ENCODE assay signal across 23 cellular contexts in genomic region chr3:141060287-141060686, GRCh38. TPM values are rescaled to one million over a fixed set of nuclear protein-coding genes. Genes with fewer than 3 reads are reported as not detected.
DNase-seq lines count a peak whose midpoint lies in the region; TF ChIP-seq lines count a peak whose summit lies in the region.
"Had no signal": no experiment of that assay in that cellular context is flagged by ENCODE, and none has a peak within 500 bp of the region (broad histone marks: within the 10 kb centered on the region; RNA-seq: fewer than 3 reads in every experiment).

No MANE protein-coding gene starts in this region.

- H3K27ac ChIP-seq in colonic mucosa: no peak overlapping the region
- H3K27ac ChIP-seq: GM23248 had no signal

- H3K9me3 ChIP-seq in colonic mucosa: no peaks in the 10 kb centered on the region
- H3K9me3 ChIP-seq: HAP-1 had no signal

- H3K9me3 Mint-ChIP-seq in nephron progenitor cell: peaks cover 4% of the 10 kb centered on the region
- H3K9me3 Mint-ChIP-seq in type B pancreatic cell: no peaks in the 10 kb centered on the region
- peaks cover 3% of the 10 kb centered on the region for H3K9me3 Mint-ChIP-seq in activated CD4-positive, alpha-beta T cell treated with anti-CD3 and anti-CD28 coated beads, Interleukin-2, amount 10 ng/mL, durations not matched to agents 7 days and 5 days

- H3K27ac Mint-ChIP-seq in nephron progenitor cell: peak overlapping the region; percentile 67
- H3K27ac Mint-ChIP-seq in type B pancreatic cell: no peak overlapping the region
- no peak overlapping the region for H3K27ac Mint-ChIP-seq in activated CD4-positive, alpha-beta T cell treated with anti-CD3 and anti-CD28 coated beads, Interleukin-2, amount 10 ng/mL, durations not matched to agents 7 days and 5 days
- H3K27ac Mint-ChIP-seq: CD8-positive, alpha-beta memory T cell had no signal

- no peaks in the 10 kb centered on the region for H3K27me3 ChIP-seq in colonic mucosa

- intact Hi-C loops in colonic mucosa (cut with DNase I): no loop called here

- TF ChIP-seq CTCF in nephron progenitor cell (IDR thresholded peaks at IDR 0.05) (no peak), type B pancreatic cell (conservative IDR thresholded peaks at IDR 0.05) (no peak), colonic mucosa (IDR thresholded peaks at IDR 0.05) (no peak)

- H3K36me3 Mint-ChIP-seq in nephron progenitor cell (ENCODE audit: low read depth): peaks cover 27% of the 10 kb centered on the region
- H3K36me3 Mint-ChIP-seq in type B pancreatic cell: peaks cover 4% of the 10 kb centered on the region
- no peaks in the 10 kb centered on the region for H3K36me3 Mint-ChIP-seq in activated CD4-positive, alpha-beta T cell treated with anti-CD3 and anti-CD28 coated beads, Interleukin-2, amount 10 ng/mL, durations not matched to agents 7 days and 5 days (ENCODE audit: low read depth)

- H3K4me3 Mint-ChIP-seq in nephron progenitor cell (no peak overlapping the region), type B pancreatic cell (no peak overlapping the region)
- no peak overlapping the region for H3K4me3 Mint-ChIP-seq in activated CD4-positive, alpha-beta T cell treated with anti-CD3 and anti-CD28 coated beads, Interleukin-2, amount 10 ng/mL, durations not matched to agents 7 days and 5 days
- H3K4me3 Mint-ChIP-seq: CD8-positive, alpha-beta memory T cell had no signal

- no peak overlapping the region for H3K4me3 ChIP-seq in colonic mucosa
- H3K4me3 ChIP-seq: GM23248, HAP-1 had no signal

- CTCF ChIA-PET in activated CD4-positive, alpha-beta T cell treated with anti-CD3 and anti-CD28 coated beads, Interleukin-2, amount 10 ng/mL, durations not matched to agents 7 days and 5 days (lab: Charles Lee): interaction anchor here (1.2 kb wide), 1 partner anchor 12 kb away, joined by 3 read pairs; no protein-coding TSS in a partner anchor

- peak; percentile 30 for DNase-seq in activated CD8-positive, alpha-beta memory T cell treated with anti-CD3 and anti-CD28 coated beads, Interleukin-2, amount 50 U/mL, for 48 hours
- no peak for DNase-seq in activated CD8-positive, alpha-beta memory T cell treated with anti-CD3 and anti-CD28 coated beads for 24 hours
- DNase-seq in MV-4-11 (lab: John Stamatoyannopoulos, UW): peak; percentile 40
- DNase-seq in nephron progenitor cell: no peak
- peak; percentile 34 for DNase-seq in type B pancreatic cell (ENCODE audit: extremely low spot score, unreplicated experiment)
- no peak for DNase-seq in colonic mucosa
- DNase-seq in activated CD4-positive, alpha-beta T cell treated with anti-CD3 and anti-CD28 coated beads, Interleukin-2, amount 10 ng/mL, durations not matched to agents 7 days and 5 days: no peak
- DNase-seq: AML-193; C1 segment of cervical spinal cord; Calu3; CD8-positive, alpha-beta memory T cell; DMS153; GM23248; KBM-7; NCI-H1694; NCI-H2081 treated with DMSO at 0.1 percent for 48 hours; NCI-H2171 treated with DMSO at 0.1 percent for 48 hours; NCI-H446; NCI-H526 treated with DMSO at 0.1 percent for 48 hours; PC-3; Right ventricle myocardium superior had no signal

- H3K4me1 ChIP-seq in colonic mucosa: no peaks in the 10 kb centered on the region
- H3K4me1 ChIP-seq: HAP-1 had no signal

- no peak overlapping the region for H3K9ac ChIP-seq in colonic mucosa (ENCODE audit: low read depth in 2 of 2, low read length in 2 of 2)
- H3K9ac ChIP-seq: GM23248 had no signal

- no peaks in the 10 kb centered on the region for H3K36me3 ChIP-seq in colonic mucosa
- H3K36me3 ChIP-seq: HAP-1 had no signal

- H3K4me1 Mint-ChIP-seq in nephron progenitor cell: peaks cover 58% of the 10 kb centered on the region
- peaks cover 48% of the 10 kb centered on the region for H3K4me1 Mint-ChIP-seq in type B pancreatic cell (ENCODE audit: unreplicated experiment)
- peaks cover 11% of the 10 kb centered on the region for H3K4me1 Mint-ChIP-seq in activated CD4-positive, alpha-beta T cell treated with anti-CD3 and anti-CD28 coated beads, Interleukin-2, amount 10 ng/mL, durations not matched to agents 7 days and 5 days

- H3K27me3 Mint-ChIP-seq in nephron progenitor cell (ENCODE audit: low read depth, poor library complexity) (peaks cover 9% of the 10 kb centered on the region), type B pancreatic cell (peaks cover 8% of the 10 kb centered on the region)
- peaks cover 3% of the 10 kb centered on the region for H3K27me3 Mint-ChIP-seq in activated CD4-positive, alpha-beta T cell treated with anti-CD3 and anti-CD28 coated beads, Interleukin-2, amount 10 ng/mL, durations not matched to agents 7 days and 5 days

- POLR2A ChIA-PET in activated CD4-positive, alpha-beta T cell treated with anti-CD3 and anti-CD28 coated beads, Interleukin-2, amount 10 ng/mL, durations not matched to agents 7 days and 5 days (lab: Charles Lee): no interaction called here

RNA-seq across cellular contexts. Expression of gene SPSB4, which starts 9.1 kb away (rescaled TPM):
- total RNA-seq in type B pancreatic cell (ENCODE audit: low replicate concordance): 4.7 and 23.8 TPM in 2 replicates
- total RNA-seq in colonic mucosa: not detected
- not detected for total RNA-seq in activated CD4-positive, alpha-beta T cell treated with anti-CD3 and anti-CD28 coated beads, Interleukin-2, amount 10 ng/mL, durations not matched to agents 7 days and 5 days
- total RNA-seq: Calu3; CD8-positive, alpha-beta memory T cell; GM23248; PC-3; RPMI7951 had no signal

Comparison
In these comparisons a context has a peak if more than half of its experiments do, and no peak if none do; other contexts are left out.
1. DNase-seq: peak in activated CD8-positive, alpha-beta memory T cell treated with anti-CD3 and anti-CD28 coated beads, Interleukin-2, amount 50 U/mL, for 48 hours (single experiment), MV-4-11 (single experiment) and type B pancreatic cell (single experiment); none in activated CD8-positive, alpha-beta memory T cell treated with anti-CD3 and anti-CD28 coated beads for 24 hours (single experiment), nephron progenitor cell (single experiment), colonic mucosa (single experiment) and activated CD4-positive, alpha-beta T cell treated with anti-CD3 and anti-CD28 coated beads, Interleukin-2, amount 10 ng/mL, durations not matched to agents 7 days and 5 days (single experiment).